ENCODE assay signal across 13 cellular contexts in the genomic region with DNA sequence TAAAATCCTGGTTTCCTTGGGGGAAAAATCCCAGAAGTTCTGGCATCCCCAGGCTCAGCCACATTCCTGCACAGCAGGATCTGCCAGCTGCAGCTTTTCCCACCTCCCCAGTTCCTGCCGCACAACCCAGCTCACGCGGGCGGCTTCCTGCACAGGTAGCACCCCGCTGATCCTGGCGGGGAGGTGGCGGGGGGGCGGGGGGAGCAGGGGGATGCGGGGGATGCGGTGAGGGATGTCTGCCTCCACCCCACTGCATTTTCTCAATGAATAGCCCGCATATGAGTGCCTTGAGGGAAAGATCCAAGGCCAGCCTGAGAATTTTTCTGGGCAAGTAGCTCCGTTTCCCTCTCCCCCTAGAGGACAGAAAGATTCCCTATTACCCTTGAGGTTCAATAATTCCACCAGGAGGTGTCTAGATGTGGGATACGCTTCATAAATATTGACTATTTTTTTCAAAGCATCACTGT. TPM values are rescaled to one million over a fixed set of nuclear protein-coding genes. Genes with fewer than 3 reads are reported as not detected.
DNase-seq lines count a peak whose midpoint lies in the region; ATAC-seq and TF ChIP-seq lines count a peak whose summit lies in the region.
"Had no signal": no experiment of that assay in that cellular context is flagged by ENCODE, and none has a peak within 500 bp of the region (broad histone marks: within the 10 kb centered on the region; RNA-seq: fewer than 3 reads in every experiment).

No MANE protein-coding gene starts in this region.

- ATAC-seq in GM18511 (IDR thresholded peaks at IDR 0.05; ENCODE audit: unreplicated experiment): no peak
- ATAC-seq: effector memory CD8-positive, alpha-beta T cell had no signal

- H3K27me3 Mint-ChIP-seq in mesothelial cell of epicardium (ENCODE audit: low read depth): no peaks in the 10 kb centered on the region

- H3K4me1 Mint-ChIP-seq in mesothelial cell of epicardium: peaks cover 22% of the 10 kb centered on the region

- H3K4me3 ChIP-seq in HEK293 (ENCODE audit: low read depth, low read length): no peak overlapping the region
- no peak overlapping the region for H3K4me3 ChIP-seq in choroid plexus epithelial cell (ENCODE audit: low read depth, low read length)
- H3K4me3 ChIP-seq: BLaER1 treated with 17β-estradiol and CSF1 and Interleukin-3, amounts not matched to agents 10 nM and 100 nM; left lung had no signal

- CTCF ChIA-PET in HEK293 (lab: Yijun Ruan, JAX): interaction anchor here (0.9 to 1.3 kb wide), 3 partner anchors 16 to 205 kb away, joined by 3 to 4 read pairs (median 3); no protein-coding TSS in a partner anchor

- DNase-seq in 8988T: peak; percentile 83
- no peak for DNase-seq in choroid plexus epithelial cell (ENCODE audit: low read depth)
- DNase-seq in mesothelial cell of epicardium (ENCODE audit: low spot score in 2 of 2, unreplicated experiment in 2 of 2): no peak
- DNase-seq in RPMI8226: no peak
- DNase-seq in NCI-H146 treated with DMSO at 0.1 percent for 48 hours (lab: John Stamatoyannopoulos, UW; ENCODE audit: unreplicated experiment): no peak
- no peak for DNase-seq in T-helper 1 cell
- DNase-seq: effector memory CD8-positive, alpha-beta T cell; left lung; retina; stimulated activated CD8-positive, alpha-beta memory T cell treated with anti-CD3 and anti-CD28 coated beads, Interleukin-4, amount 100 ng/mL, for 48 hours had no signal

- no peak for TF ChIP-seq CTCF in HEK293 (tag by site-specific recombination; IDR thresholded peaks at IDR 0.05)
- TF ChIP-seq CTCF in choroid plexus epithelial cell (conservative IDR thresholded peaks at IDR 0.05; ENCODE audit: low read depth, low read length): peak; percentile 51
- TF ChIP-seq CTCF in mesothelial cell of epicardium (IDR thresholded peaks at IDR 0.05; ENCODE audit: unreplicated experiment): no peak

- H3K36me3 ChIP-seq in HEK293 (ENCODE audit: control insufficient read depth in 2 of 2, insufficient read depth in 1 of 2, low read length in 2 of 2): peaks cover 0 to 80% of the 10 kb centered on the region in 2 experiments; a peak in 2 of 3 replicates
- H3K36me3 ChIP-seq: BLaER1 treated with 17β-estradiol and CSF1 and Interleukin-3, amounts not matched to agents 10 nM and 100 nM had no signal

- POLR2A ChIA-PET in HEK293 (lab: Yijun Ruan, JAX): no interaction called here

- H3K9me3 ChIP-seq in HEK293 (ENCODE audit: control insufficient read depth, insufficient read depth, low read depth, low read length): no peaks in the 10 kb centered on the region
- H3K9me3 ChIP-seq: BLaER1 treated with 17β-estradiol and CSF1 and Interleukin-3, amounts not matched to agents 10 nM and 100 nM; left lung had no signal

- H3K9me3 Mint-ChIP-seq in mesothelial cell of epicardium: no peaks in the 10 kb centered on the region
- H3K9me3 Mint-ChIP-seq: effector memory CD8-positive, alpha-beta T cell had no signal

- H3K27ac Mint-ChIP-seq in mesothelial cell of epicardium: peak overlapping the region; percentile 21

- H3K4me1 ChIP-seq in HEK293 (ENCODE audit: control insufficient read depth, insufficient read depth, low read length): no peaks in the 10 kb centered on the region
- H3K4me1 ChIP-seq: left lung had no signal

- no peak overlapping the region for H3K4me3 Mint-ChIP-seq in mesothelial cell of epicardium
- H3K4me3 Mint-ChIP-seq: effector memory CD8-positive, alpha-beta T cell had no signal

- no peak overlapping the region for H3K27ac ChIP-seq in HEK293 (ENCODE audit: extremely low read depth, low read depth, low read length)
- H3K27ac ChIP-seq: BLaER1 treated with 17β-estradiol and CSF1 and Interleukin-3, amounts not matched to agents 10 nM and 100 nM had no signal

- peaks cover 8% of the 10 kb centered on the region for H3K36me3 Mint-ChIP-seq in mesothelial cell of epicardium

TF ChIP-seq in HEK293, 187 proteins besides CTCF, POLR2A, EP300 and RAD21:
- peak; percentile 42 for TF ChIP-seq ZIC2 (tag by site-specific recombination; IDR thresholded peaks at IDR 0.05)
- TF ChIP-seq ZNF529 (tag by site-specific recombination; IDR thresholded peaks at IDR 0.05; ENCODE audit: insufficient replicate concordance): no peak
TF ChIP-seq in HEK293: peak in this region for 1.

RNA-seq across cellular contexts. Expression of a gene that starts 21.1 kb away (rescaled TPM):
- 14.9 to 16.3 TPM (median 15.7 TPM) in 3 replicates for total RNA-seq in mesothelial cell of epicardium

RNA-seq across cellular contexts. Expression of a gene that starts 40.2 kb away (rescaled TPM):
- total RNA-seq in mesothelial cell of epicardium: 34.8 to 36.9 TPM (median 35.7 TPM) in 3 replicates
